32 cellular contexts compared by ENCODE assay signal in the genomic region with DNA sequence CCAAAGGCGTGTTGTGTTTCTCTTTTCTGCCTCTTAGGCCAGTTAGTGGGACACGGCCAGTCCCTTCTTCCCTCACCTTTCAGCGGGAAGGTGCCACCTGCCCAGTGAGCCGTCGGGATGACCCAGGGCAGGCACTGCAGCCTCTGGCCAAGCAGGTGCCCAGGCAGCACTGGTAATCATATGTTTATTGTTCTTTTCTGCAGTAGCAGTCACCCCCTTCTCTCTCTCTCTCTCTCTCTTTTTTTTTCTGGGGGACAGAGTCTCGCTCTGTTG. TPM values are rescaled to one million over a fixed set of nuclear protein-coding genes. Genes with fewer than 3 reads are reported as not detected.
"Had no signal": no experiment of that assay in that cellular context is flagged by ENCODE, and none has a peak within 500 bp of the region (broad histone marks: within the 10 kb centered on the region; RNA-seq: fewer than 3 reads in every experiment).

No MANE protein-coding gene starts in this region.

- H3K4me3 Mint-ChIP-seq: activated naive CD4-positive, alpha-beta T cell treated with anti-CD3 and anti-CD28 coated beads, Interleukin-2, amount 10 ng/mL, durations not matched to agents 7 days and 5 days; activated naive CD8-positive, alpha-beta T cell treated with anti-CD3 and anti-CD28 coated beads, Interleukin-2, amount 50 U/mL, for 24 hours; central memory CD8-positive, alpha-beta T cell; nephron; stimulated activated memory B cell treated with anti-CD40 and anti-IgM and Interleukin-4, amounts not matched to agents 10 μg/mL and 1 μg/mL and 100 μg/mL, for 72 hours; stimulated activated naive CD8-positive, alpha-beta T cell treated with anti-CD3 and anti-CD28 coated beads, Interleukin-15, amount 100 ng/mL, for 72 hours; type B pancreatic cell had no signal

- H3K4me1 ChIP-seq: gastrocnemius medialis, lower lobe of right lung, psoas muscle, sigmoid colon, uterus had no signal

- H3K27me3 Mint-ChIP-seq: type B pancreatic cell had no signal

- H3K27ac Mint-ChIP-seq: activated naive CD4-positive, alpha-beta T cell treated with anti-CD3 and anti-CD28 coated beads, Interleukin-2, amount 10 ng/mL, durations not matched to agents 7 days and 5 days; activated naive CD8-positive, alpha-beta T cell treated with anti-CD3 and anti-CD28 coated beads, Interleukin-2, amount 50 U/mL, for 24 hours; nephron; stimulated activated memory B cell treated with anti-CD40 and anti-IgM and Interleukin-4, amounts not matched to agents 10 μg/mL and 1 μg/mL and 100 μg/mL, for 72 hours; stimulated activated naive CD8-positive, alpha-beta T cell treated with anti-CD3 and anti-CD28 coated beads, Interleukin-15, amount 100 ng/mL, for 72 hours; type B pancreatic cell had no signal

- H3K9me3 Mint-ChIP-seq: central memory CD8-positive, alpha-beta T cell had no signal

- H3K27ac ChIP-seq: breast epithelium, gastrocnemius medialis, lower lobe of right lung, pancreas, psoas muscle, sigmoid colon, uterus had no signal

- H3K27me3 ChIP-seq: breast epithelium, pancreas, uterus had no signal

- H3K9me3 ChIP-seq: gastrocnemius medialis, pancreas, uterus had no signal

- H3K4me1 Mint-ChIP-seq: activated naive CD4-positive, alpha-beta T cell treated with anti-CD3 and anti-CD28 coated beads, Interleukin-2, amount 10 ng/mL, durations not matched to agents 7 days and 5 days; activated naive CD8-positive, alpha-beta T cell treated with anti-CD3 and anti-CD28 coated beads, Interleukin-2, amount 50 U/mL, for 24 hours; central memory CD8-positive, alpha-beta T cell; nephron; stimulated activated naive CD8-positive, alpha-beta T cell treated with anti-CD3 and anti-CD28 coated beads, Interleukin-15, amount 100 ng/mL, for 72 hours had no signal

- ATAC-seq: activated naive CD8-positive, alpha-beta T cell treated with anti-CD3 and anti-CD28 coated beads, Interleukin-2, amount 50 U/mL, for 24 hours; gastrocnemius medialis; left colon; lower lobe of right lung; pancreas; psoas muscle; stimulated activated memory B cell treated with anti-CD40 and anti-IgM and Interleukin-4, amounts not matched to agents 10 μg/mL and 1 μg/mL and 100 μg/mL, for 72 hours; stimulated activated naive CD8-positive, alpha-beta T cell treated with anti-CD3 and anti-CD28 coated beads, Interleukin-15, amount 100 ng/mL, for 72 hours had no signal

- H3K4me3 ChIP-seq: breast epithelium, gastrocnemius medialis, lower lobe of right lung, pancreas, psoas muscle, sigmoid colon, uterus had no signal

- H3K36me3 Mint-ChIP-seq: activated naive CD4-positive, alpha-beta T cell treated with anti-CD3 and anti-CD28 coated beads, Interleukin-2, amount 10 ng/mL, durations not matched to agents 7 days and 5 days; type B pancreatic cell had no signal

- H3K36me3 ChIP-seq: breast epithelium, gastrocnemius medialis, lower lobe of right lung, pancreas, sigmoid colon, uterus had no signal

- DNase-seq: activated CD4-positive, alpha-beta T cell treated with anti-CD3 and anti-CD28 coated beads for 4 hours; activated CD4-positive, alpha-beta T cell treated with anti-CD3 and anti-CD28 coated beads, Interleukin-2, amount 50 U/mL, for 4 hours; activated gamma-delta T cell; activated naive CD4-positive, alpha-beta T cell treated with anti-CD3 and anti-CD28 coated beads, Interleukin-2, amount 10 ng/mL, durations not matched to agents 7 days and 5 days; activated naive CD8-positive, alpha-beta T cell treated with anti-CD3 and anti-CD28 coated beads, Interleukin-2, amount 50 U/mL, for 24 hours; activated T-cell treated with anti-CD3 and anti-CD28 coated beads, Interleukin-2, amount 50 U/mL, for 1 hour; effector memory CD4-positive, alpha-beta T cell; erythroblast; glutamatergic neuron; lower lobe of right lung; mesenchymal stem cell; small intestine; stimulated activated CD4-positive, alpha-beta T cell treated with anti-CD3 and anti-CD28 coated beads, Interleukin-1b, Interleukin-23, amount 100 ng/mL, for 48 hours; stimulated activated CD4-positive, alpha-beta T cell treated with anti-CD3 and anti-CD28 coated beads, Interleukin-4, amount 100 ng/mL, for 4 hours; stimulated activated CD8-positive, alpha-beta memory T cell treated with anti-CD3 and anti-CD28 coated beads, Interleukin-4, amount 100 ng/mL, for 48 hours; stimulated activated naive CD8-positive, alpha-beta T cell treated with anti-CD3 and anti-CD28 coated beads, Interleukin-15, amount 100 ng/mL, for 72 hours; substantia nigra; T-helper 2 cell; uterus had no signal

RNA-seq across cellular contexts. Expression of a gene that starts 38.2 kb away (rescaled TPM):
- total RNA-seq: breast epithelium, dermis microvascular lymphatic vessel endothelial cell, gastrocnemius medialis, left colon, lower lobe of right lung, mononuclear cell, myocyte, pancreas, psoas muscle, sigmoid colon, uterus had no signal
- polyA plus RNA-seq: pancreas, psoas muscle, sigmoid colon, small intestine had no signal
